In genomic region chr1:231020139-231020601, GRCh38 we compare ENCODE assay signal across 10 cellular contexts. TPM values are rescaled to one million over a fixed set of nuclear protein-coding genes. Genes with fewer than 3 reads are reported as not detected.
A peak's percentile ranks its signal among the peaks of the same experiment; 100 is the strongest.
DNase-seq lines count a peak whose midpoint lies in the region; ATAC-seq and TF ChIP-seq lines count a peak whose summit lies in the region.
"Had no signal": no experiment of that assay in that cellular context is flagged by ENCODE, and none has a peak within 500 bp of the region (broad histone marks: within the 10 kb centered on the region; RNA-seq: fewer than 3 reads in every experiment).

No MANE protein-coding gene starts in this region.

- no peak overlapping the region for H2BK120ac ChIP-seq in mesendoderm (ENCODE audit: low read depth, low read length)

- H2AK5ac ChIP-seq in mesendoderm (ENCODE audit: low read length) = no peak overlapping the region

- no peak for ATAC-seq in GM18502 (IDR thresholded peaks at IDR 0.05; ENCODE audit: poor library complexity, unreplicated experiment)

- no peaks in the 10 kb centered on the region for H3K36me3 ChIP-seq in Loucy (ENCODE audit: insufficient read depth, low read length)
- no peaks in the 10 kb centered on the region for H3K36me3 ChIP-seq in mesendoderm (ENCODE audit: control insufficient read depth, insufficient read depth, low read length)
- H3K36me3 ChIP-seq in prostate gland = no peaks in the 10 kb centered on the region

- H3K4me2 ChIP-seq in Loucy (ENCODE audit: low read depth, low read length, poor library complexity, severe bottlenecking) = peak overlapping the region; percentile 30
- no peak overlapping the region for H3K4me2 ChIP-seq in mesendoderm (ENCODE audit: low read length)

- DNase-seq in DMS79 (lab: John Stamatoyannopoulos, UW) (peak; percentile 41), mesendoderm (peak; percentile 38), prostate gland (ENCODE audit: low spot score) (no peak), AG08395 (ENCODE audit: low spot score) (no peak), Kasumi-1 (lab: John Stamatoyannopoulos, UW) (no peak)
- no peak for DNase-seq in activated naive CD8-positive, alpha-beta T cell treated with anti-CD3 and anti-CD28 coated beads for 36 hours
- DNase-seq: central memory CD4-positive, alpha-beta T cell; NCI-H226 had no signal

- H3K4me3 Mint-ChIP-seq in activated naive CD8-positive, alpha-beta T cell treated with anti-CD3 and anti-CD28 coated beads for 36 hours = peak overlapping the region; percentile 43

- H3K27ac ChIP-seq in mesendoderm (ENCODE audit: low read depth, low read length) (no peak overlapping the region), prostate gland (no peak overlapping the region)

- H3K4me1 Mint-ChIP-seq in activated naive CD8-positive, alpha-beta T cell treated with anti-CD3 and anti-CD28 coated beads for 36 hours = peaks cover 5% of the 10 kb centered on the region

- H3K4ac ChIP-seq in mesendoderm (ENCODE audit: low read depth, low read length) = no peak overlapping the region

- H4K5ac ChIP-seq in mesendoderm (ENCODE audit: low read length) = no peak overlapping the region

- no peak overlapping the region for H3K4me3 ChIP-seq in Loucy (ENCODE audit: low read length, poor library complexity, severe bottlenecking)
- H3K4me3 ChIP-seq in mesendoderm (ENCODE audit: low read length) = no peak overlapping the region
- H3K4me3 ChIP-seq in prostate gland = no peak overlapping the region

- H3K23ac ChIP-seq in mesendoderm (ENCODE audit: low read length) = no peak overlapping the region

- no peaks in the 10 kb centered on the region for H4K20me1 ChIP-seq in Loucy (ENCODE audit: insufficient read depth, low read length, poor library complexity, severe bottlenecking)

- peak overlapping the region; percentile 38; the same call in 1 of the 2 replicates for H2AFZ ChIP-seq in Loucy (ENCODE audit: low read length)

- H3K36me3 Mint-ChIP-seq in activated naive CD8-positive, alpha-beta T cell treated with anti-CD3 and anti-CD28 coated beads for 36 hours = peaks cover 5% of the 10 kb centered on the region

- H3K79me2 ChIP-seq in Loucy (ENCODE audit: insufficient read depth, low read length) = no peaks in the 10 kb centered on the region
- H3K79me2 ChIP-seq in mesendoderm (ENCODE audit: control insufficient read depth, insufficient read depth, low read length) = no peaks in the 10 kb centered on the region

- no peaks in the 10 kb centered on the region for H3F3A ChIP-seq in Loucy (ENCODE audit: low read depth)

- H3K9me3 ChIP-seq in Loucy (ENCODE audit: insufficient read depth, low read depth, low read length) (no peaks in the 10 kb centered on the region), prostate gland (no peaks in the 10 kb centered on the region)

- no peaks in the 10 kb centered on the region for H3K27me3 Mint-ChIP-seq in activated naive CD8-positive, alpha-beta T cell treated with anti-CD3 and anti-CD28 coated beads for 36 hours

- no peak for TF ChIP-seq POLR2A in prostate gland (IDR thresholded peaks at IDR 0.05)

- H3K18ac ChIP-seq in mesendoderm (ENCODE audit: low read length) = no peak overlapping the region

- no peaks in the 10 kb centered on the region for H3K9me3 Mint-ChIP-seq in activated naive CD8-positive, alpha-beta T cell treated with anti-CD3 and anti-CD28 coated beads for 36 hours

- H3K9me2 ChIP-seq in Loucy (replicated peaks; ENCODE audit: low read depth, low read length) = no peaks in the 10 kb centered on the region

- TF ChIP-seq CTCF in Loucy (conservative IDR thresholded peaks at IDR 0.05; ENCODE audit: low read length) = no peak
- no peak for TF ChIP-seq CTCF in prostate gland (IDR thresholded peaks at IDR 0.05)

- intact Hi-C loops in prostate gland (cut with DNase I) = no loop called here

- H3K79me1 ChIP-seq in mesendoderm (ENCODE audit: low read length) = no peaks in the 10 kb centered on the region

- H3K4me1 ChIP-seq in Loucy (ENCODE audit: insufficient read depth, low read length, poor library complexity, severe bottlenecking) (peaks cover 7% of the 10 kb centered on the region), mesendoderm (ENCODE audit: control insufficient read depth, low read depth, low read length) (peaks cover 11% of the 10 kb centered on the region), prostate gland (replicated peaks) (no peaks in the 10 kb centered on the region)

- H3K9ac ChIP-seq in Loucy (ENCODE audit: low read depth, low read length, poor library complexity, severe bottlenecking) (no peak overlapping the region), mesendoderm (ENCODE audit: low read length) (no peak overlapping the region)

- H3K27me3 ChIP-seq in Loucy (ENCODE audit: insufficient read depth, low read length, poor library complexity, severe bottlenecking) (no peaks in the 10 kb centered on the region), mesendoderm (ENCODE audit: insufficient read depth, low read length, poor library complexity) (no peaks in the 10 kb centered on the region), prostate gland (replicated peaks; ENCODE audit: insufficient read depth) (no peaks in the 10 kb centered on the region)

- H4K8ac ChIP-seq in mesendoderm (ENCODE audit: low read depth, low read length) = no peak overlapping the region

- no CpG with 5 or more reads among the region's 14 CpGs for WGBS in mesendoderm (ENCODE audit: extremely low coverage, insufficient coverage, low lambda C conversion rate)
- WGBS in prostate gland = 83% methylated on average over 14 of the region's 14 CpGs

- peak overlapping the region; percentile 38 for H3K27ac Mint-ChIP-seq in activated naive CD8-positive, alpha-beta T cell treated with anti-CD3 and anti-CD28 coated beads for 36 hours

- H2BK15ac ChIP-seq in mesendoderm (replicated peaks; ENCODE audit: low read depth) = no peak overlapping the region

- peak overlapping the region; percentile 63 for H3K56ac ChIP-seq in mesendoderm (ENCODE audit: low read length)

- H2BK5ac ChIP-seq in mesendoderm (ENCODE audit: low read length) = no peak overlapping the region

RNA-seq across cellular contexts. Expression of gene FAM89A, which starts 19.9 kb away (rescaled TPM):
- 10 to 100 TPM; 12.2 to 15.2 TPM for total RNA-seq in activated naive CD8-positive, alpha-beta T cell treated with anti-CD3 and anti-CD28 coated beads for 36 hours
- 7.8 TPM for polyA plus RNA-seq in mesendoderm (2013, experiment 1 of 2)
- polyA plus RNA-seq in mesendoderm (2013, experiment 2 of 2) = 7.2 TPM
- 10 to 100 TPM; 13.7 to 13.9 TPM for total RNA-seq in prostate gland

RNA-seq across cellular contexts. Expression of gene ARV1, which starts 41.3 kb away (rescaled TPM):
- 10 to 100 TPM; 24.1 to 24.2 TPM for total RNA-seq in activated naive CD8-positive, alpha-beta T cell treated with anti-CD3 and anti-CD28 coated beads for 36 hours
- 20.0 TPM for polyA plus RNA-seq in mesendoderm (2013, experiment 1 of 2)
- 18.7 TPM for polyA plus RNA-seq in mesendoderm (2013, experiment 2 of 2)
- total RNA-seq in prostate gland = 10 to 100 TPM; 27.6 to 29.6 TPM

RNA-seq across cellular contexts. Expression of gene TTC13, which starts 41.5 kb away (rescaled TPM):
- total RNA-seq in activated naive CD8-positive, alpha-beta T cell treated with anti-CD3 and anti-CD28 coated beads for 36 hours = 10 to 100 TPM; 13.4 to 15.5 TPM
- 4.2 TPM for polyA plus RNA-seq in mesendoderm (2013, experiment 1 of 2)
- 3.7 TPM for polyA plus RNA-seq in mesendoderm (2013, experiment 2 of 2)
- 10 to 100 TPM; 12.1 to 12.2 TPM for total RNA-seq in prostate gland

Comparison
In these comparisons a context has a peak if more than half of its experiments do, and no peak if none do; other contexts are left out.
1. DNase-seq: peak in DMS79 (single experiment) and mesendoderm (single experiment); none in activated naive CD8-positive, alpha-beta T cell treated with anti-CD3 and anti-CD28 coated beads for 36 hours (single experiment), prostate gland (single experiment), AG08395 (single experiment) and Kasumi-1 (0 of 2).